In the genomic region with DNA sequence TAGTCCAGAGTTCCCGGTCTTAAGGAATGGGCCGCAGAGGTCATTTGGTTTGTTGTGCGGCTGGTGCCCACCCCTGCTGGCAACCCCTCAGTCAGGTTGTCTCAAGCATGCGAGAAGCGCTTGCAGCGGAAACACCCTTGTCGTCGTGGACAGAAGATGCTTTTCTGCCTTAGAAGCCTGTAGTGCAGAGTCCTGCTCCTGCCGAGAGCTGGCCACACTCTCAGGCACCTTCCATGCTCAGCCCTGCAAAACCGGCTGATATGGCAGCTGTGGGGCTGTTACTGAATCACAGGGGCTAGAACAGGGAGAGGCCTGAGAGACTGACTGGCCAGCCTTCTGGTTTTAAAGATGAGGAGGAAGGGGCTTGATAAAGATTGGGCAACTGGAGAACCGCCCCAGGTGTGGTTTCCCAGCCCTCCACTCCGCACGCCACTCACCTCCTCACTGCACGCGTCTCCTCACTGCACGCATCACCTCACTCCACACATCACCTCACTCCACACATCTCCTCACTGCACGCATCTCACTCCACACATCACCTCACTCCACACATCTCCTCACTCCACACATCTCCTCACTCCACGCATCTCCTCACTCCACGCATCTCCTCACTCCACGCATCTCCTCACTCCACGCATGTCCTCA, we compare ENCODE assay signal across 21 cellular contexts.
DNase-seq lines count a peak whose midpoint lies in the region; ATAC-seq, FAIRE-seq and TF ChIP-seq lines count a peak whose summit lies in the region.
"Had no signal": no experiment of that assay in that cellular context is flagged by ENCODE, and none has a peak within 500 bp of the region (broad histone marks: within the 10 kb centered on the region; RNA-seq: fewer than 3 reads in every experiment).

No MANE protein-coding gene starts in this region.

- H3K56ac ChIP-seq in H1 (replicated peaks; ENCODE audit: insufficient read length, low read depth, low read length), result no peak overlapping the region

- CTCF ChIA-PET in H1 (lab: Charles Lee; ENCODE audit: partially characterized antibody), result interaction anchor here (0.9 to 1.3 kb wide), 3 partner anchors 20 to 181 kb away, joined by 3 to 4 read pairs (median 3); no protein-coding TSS in a partner anchor

- no peaks in the 10 kb centered on the region for H3K27me3 ChIP-seq in H1 (replicated peaks in 1 of 4; ENCODE audit: control insufficient read depth in 3 of 4, extremely low read depth in 1 of 4, insufficient read depth in 3 of 4, low read length in 3 of 4)
- no peaks in the 10 kb centered on the region for H3K27me3 ChIP-seq in neural progenitor cell
- H3K27me3 ChIP-seq: BLaER1 treated with 17β-estradiol and CSF1 and Interleukin-3, amounts not matched to agents 10 nM and 100 nM; SJCRH30 had no signal

- H3K23ac ChIP-seq in H1 (ENCODE audit: insufficient read length), result no peak overlapping the region

- no peak overlapping the region for H3K4me3 Mint-ChIP-seq in natural killer cell treated with Interleukin-12 subunit alpha and Interleukin-12 subunit beta and Interleukin-15 and Interleukin-18, amount 100 ng/mL, for 72 hours
- no peak overlapping the region for H3K4me3 Mint-ChIP-seq in natural killer cell
- peak overlapping the region; percentile 2 for H3K4me3 Mint-ChIP-seq in neural progenitor cell
- H3K4me3 Mint-ChIP-seq: CD8-positive, alpha-beta memory T cell had no signal

- peaks cover 7% of the 10 kb centered on the region for H3K36me3 Mint-ChIP-seq in natural killer cell treated with Interleukin-12 subunit alpha and Interleukin-12 subunit beta and Interleukin-15 and Interleukin-18, amount 100 ng/mL, for 72 hours
- H3K36me3 Mint-ChIP-seq in natural killer cell (peaks cover 15% of the 10 kb centered on the region), neural progenitor cell (peaks cover 15% of the 10 kb centered on the region)

- no peak overlapping the region for H2BK120ac ChIP-seq in H1 (replicated peaks; ENCODE audit: low read depth, low read length)

- H3K18ac ChIP-seq in H1 (ENCODE audit: extremely low read depth, low read length), result no peak overlapping the region

- TF ChIP-seq RAD21 in H1 (IDR thresholded peaks at IDR 0.05 in 1 of 2, conservative IDR thresholded peaks at IDR 0.05 in 1 of 2; ENCODE audit: low read depth in 2 of 2, low read length in 2 of 2), result no peak

- TF ChIP-seq CTCF in natural killer cell (IDR thresholded peaks at IDR 0.05) (no peak), H1 (IDR thresholded peaks at IDR 0.05; ENCODE audit: control extremely low read depth in 1 of 3, insufficient read depth in 1 of 3, low read depth in 1 of 3, low read length in 3 of 3) (no peak), neural progenitor cell (IDR thresholded peaks at IDR 0.05) (no peak)

- H3K27me3 Mint-ChIP-seq in natural killer cell treated with Interleukin-12 subunit alpha and Interleukin-12 subunit beta and Interleukin-15 and Interleukin-18, amount 100 ng/mL, for 72 hours, result no peaks in the 10 kb centered on the region
- H3K27me3 Mint-ChIP-seq in natural killer cell (ENCODE audit: low read depth in 2 of 2) (no peaks in the 10 kb centered on the region), neural progenitor cell (ENCODE audit: insufficient read depth, low read depth) (peaks cover 2% of the 10 kb centered on the region)

- TF ChIP-seq POLR2A in H1 (IDR thresholded peaks at IDR 0.05; ENCODE audit: control extremely low read depth in 1 of 2, low read depth in 2 of 2, low read length in 2 of 2), result no peak

- H3K79me2 ChIP-seq in H1 (ENCODE audit: control insufficient read depth in 1 of 2, insufficient read depth in 2 of 2, low read length in 2 of 2), result no peaks in the 10 kb centered on the region
- H3K79me2 ChIP-seq in neural progenitor cell (ENCODE audit: low read depth), result no peaks in the 10 kb centered on the region

- H3K36me3 ChIP-seq in H1 (ENCODE audit: control insufficient read depth in 2 of 4, insufficient read depth in 4 of 4, low read length in 3 of 4) (peaks cover 2 to 8% (median 3%) of the 10 kb centered on the region in 4 experiments; a peak in 4 of 8 replicates), neural progenitor cell (no peaks in the 10 kb centered on the region)

- H3K27ac Mint-ChIP-seq in natural killer cell treated with Interleukin-12 subunit alpha and Interleukin-12 subunit beta and Interleukin-15 and Interleukin-18, amount 100 ng/mL, for 72 hours, result no peak overlapping the region
- H3K27ac Mint-ChIP-seq in natural killer cell, result no peak overlapping the region
- H3K27ac Mint-ChIP-seq in neural progenitor cell, result no peak overlapping the region

- no peak overlapping the region for H4K91ac ChIP-seq in H1 (replicated peaks; ENCODE audit: insufficient read length, low read length)

- H3K4me1 ChIP-seq in H1 (replicated peaks in 1 of 4; ENCODE audit: control insufficient read depth in 3 of 4, insufficient read depth in 4 of 4, low read length in 3 of 4) (no peaks in the 10 kb centered on the region), neural progenitor cell (no peaks in the 10 kb centered on the region)
- H3K4me1 ChIP-seq: BLaER1 treated with 17β-estradiol and CSF1 and Interleukin-3, amounts not matched to agents 10 nM and 100 nM had no signal

- no peaks in the 10 kb centered on the region for H3F3A ChIP-seq in neural progenitor cell (ENCODE audit: low read depth)

- H3K9ac ChIP-seq in H1 (replicated peaks in 1 of 4; ENCODE audit: extremely low read depth in 1 of 4, low read depth in 3 of 4, low read length in 3 of 4) (no peak overlapping the region), neural progenitor cell (no peak overlapping the region)
- H3K9ac ChIP-seq: BLaER1 treated with 17β-estradiol and CSF1 and Interleukin-3, amounts not matched to agents 10 nM and 100 nM had no signal

- no peak overlapping the region for H3K4ac ChIP-seq in H1 (replicated peaks; ENCODE audit: insufficient read length, low read depth, low read length)

- no peak overlapping the region for H2AK5ac ChIP-seq in H1 (ENCODE audit: low read depth, low read length)

- H2BK5ac ChIP-seq in H1 (ENCODE audit: low read depth, low read length), result no peak overlapping the region

- H3K4me2 ChIP-seq in H1 (ENCODE audit: insufficient read depth in 1 of 2, low read depth in 2 of 2, low read length in 2 of 2), result no peak overlapping the region
- no peak overlapping the region for H3K4me2 ChIP-seq in neural progenitor cell
- H3K4me2 ChIP-seq: A549; BLaER1 treated with 17β-estradiol and CSF1 and Interleukin-3, amounts not matched to agents 10 nM and 100 nM had no signal

- H4K8ac ChIP-seq in H1 (ENCODE audit: extremely low read depth, insufficient read depth, low read length), result peak overlapping the region; percentile 35; the same call in 1 of the 2 replicates

- POLR2A ChIA-PET in H1 (lab: Charles Lee; ENCODE audit: partially characterized antibody), result interaction anchor here (1.0 kb wide), 1 partner anchor 15 kb away, joined by 3 read pairs; no protein-coding TSS in a partner anchor

- no peak overlapping the region for H3K27ac ChIP-seq in H1 (ENCODE audit: low read depth, low read length)
- no peak overlapping the region for H3K27ac ChIP-seq in neural progenitor cell
- H3K27ac ChIP-seq: BLaER1 treated with 17β-estradiol and CSF1 and Interleukin-3, amounts not matched to agents 10 nM and 100 nM; SJCRH30 had no signal

- H3K9me3 Mint-ChIP-seq in natural killer cell treated with Interleukin-12 subunit alpha and Interleukin-12 subunit beta and Interleukin-15 and Interleukin-18, amount 100 ng/mL, for 72 hours, result no peaks in the 10 kb centered on the region
- no peaks in the 10 kb centered on the region for H3K9me3 Mint-ChIP-seq in natural killer cell
- H3K9me3 Mint-ChIP-seq in neural progenitor cell, result no peaks in the 10 kb centered on the region
- H3K9me3 Mint-ChIP-seq: CD8-positive, alpha-beta memory T cell had no signal

- H3K4me1 Mint-ChIP-seq in natural killer cell treated with Interleukin-12 subunit alpha and Interleukin-12 subunit beta and Interleukin-15 and Interleukin-18, amount 100 ng/mL, for 72 hours (ENCODE audit: low read depth in 2 of 2), result peaks cover 0 to 3% of the 10 kb centered on the region in 2 donors
- H3K4me1 Mint-ChIP-seq in natural killer cell (no peaks in the 10 kb centered on the region), neural progenitor cell (no peaks in the 10 kb centered on the region)
- H3K4me1 Mint-ChIP-seq: CD8-positive, alpha-beta memory T cell had no signal

- H2BK12ac ChIP-seq in H1 (ENCODE audit: low read depth, low read length), result no peak overlapping the region

- no peak overlapping the region for H2BK15ac ChIP-seq in H1 (ENCODE audit: low read length)

- no peak for FAIRE-seq in H1 (lab: Jason Lieb, UNC)
- FAIRE-seq: A549, GM12892, GM18507, K562 had no signal

- no peak for ATAC-seq in natural killer cell treated with Interleukin-12 subunit alpha and Interleukin-12 subunit beta and Interleukin-15 and Interleukin-18, amount 100 ng/mL, for 72 hours
- ATAC-seq in natural killer cell, result no peak
- ATAC-seq: A549, K562 had no signal

- H3K23me2 ChIP-seq in H1 (ENCODE audit: low read depth, low read length), result peaks cover 2% of the 10 kb centered on the region; the same call in 1 of the 2 replicates

- H2AFZ ChIP-seq in H1 (ENCODE audit: low read length), result no peak overlapping the region
- no peak overlapping the region for H2AFZ ChIP-seq in neural progenitor cell (replicated peaks)

- H4K5ac ChIP-seq in H1 (ENCODE audit: insufficient read length, low read depth, low read length), result no peak overlapping the region

- 90 to 100% methylated on average over 5 to 21 of the region's 21 CpGs for WGBS in H1 (ENCODE audit: extremely low coverage in 1 of 2, insufficient coverage in 1 of 2, insufficient read length in 1 of 2, insufficient replicate concordance in 2 of 2, low coverage in 1 of 2, low lambda C conversion rate in 2 of 2, missing lambda C conversion rate in 1 of 2), 2 experiments

- no peaks in the 10 kb centered on the region for H3K79me1 ChIP-seq in H1 (ENCODE audit: low read depth, low read length)

- TF ChIP-seq EP300 in H1 (IDR thresholded peaks at IDR 0.05; ENCODE audit: borderline replicate concordance in 1 of 2, low read depth in 2 of 2, low read length in 2 of 2), result no peak

- H2BK20ac ChIP-seq in H1 (ENCODE audit: low read length), result no peak overlapping the region

- DNase-seq in natural killer cell treated with Interleukin-12 subunit alpha and Interleukin-12 subunit beta and Interleukin-15 and Interleukin-18, amount 100 ng/mL, for 72 hours (ENCODE audit: low spot score), result peak; percentile 25
- DNase-seq in natural killer cell (no peak), H1 (ENCODE audit: low read depth in 1 of 2, low spot score in 2 of 2) (no peak), neural progenitor cell (ENCODE audit: low spot score) (no peak), dedifferentiated amniotic fluid mesenchymal stem cell (ENCODE audit: extremely low spot score) (no peak), NCI-H2171 treated with DMSO at 0.1 percent for 48 hours (lab: John Stamatoyannopoulos, UW) (no peak), NCI-H1694 (lab: John Stamatoyannopoulos, UW) (no peak)
- DNase-seq: CD8-positive, alpha-beta memory T cell; DMS53; EL; NCI-H1105; NCI-H187; NCI-H2107; NCI-H226; NCI-H524 treated with DMSO at 0.1 percent for 48 hours; SJCRH30 had no signal

- H3K4me3 ChIP-seq in H1 (ENCODE audit: extremely low read depth in 1 of 4, insufficient read depth in 2 of 4, low read depth in 3 of 4, low read length in 4 of 4) (no peak overlapping the region), neural progenitor cell (no peak overlapping the region)
- H3K4me3 ChIP-seq: A549; BLaER1 treated with 17β-estradiol and CSF1 and Interleukin-3, amounts not matched to agents 10 nM and 100 nM; K562; SJCRH30 had no signal

- H3K9me3 ChIP-seq in H1 (ENCODE audit: insufficient read depth in 2 of 2, low read depth in 1 of 2, low read length in 1 of 2) (no peaks in the 10 kb centered on the region), neural progenitor cell (ENCODE audit: low read depth) (no peaks in the 10 kb centered on the region)
- H3K9me3 ChIP-seq: A549; BLaER1 treated with 17β-estradiol and CSF1 and Interleukin-3, amounts not matched to agents 10 nM and 100 nM; SJCRH30 had no signal

- H4K20me1 ChIP-seq in H1 (replicated peaks in 1 of 2; ENCODE audit: control insufficient read depth in 1 of 2, insufficient read depth in 2 of 2, low read length in 2 of 2) (peaks cover 0 to 3% of the 10 kb centered on the region in 2 experiments), neural progenitor cell (ENCODE audit: low read depth) (no peaks in the 10 kb centered on the region)

- no peak overlapping the region for H3K14ac ChIP-seq in H1 (ENCODE audit: insufficient read length)

- intact Hi-C loops in natural killer cell (cut with micrococcal nuclease), result no loop called here
